In genomic region chr17:49957350-49957749, GRCh38 we compare ENCODE assay signal across 8 cellular contexts. TPM values are rescaled to one million over a fixed set of nuclear protein-coding genes. Genes with fewer than 3 reads are reported as not detected.
"Had no signal": no experiment of that assay in that cellular context is flagged by ENCODE, and none has a peak within 500 bp of the region (broad histone marks: within the 10 kb centered on the region; RNA-seq: fewer than 3 reads in every experiment).

No MANE protein-coding gene starts in this region.

- H3K27ac ChIP-seq: GM23248, HL-60 had no signal

- H3K4me3 ChIP-seq: GM23248 had no signal

- FAIRE-seq: H54 had no signal

- H3K4me1 Mint-ChIP-seq: IgD-negative memory B cell had no signal

- H3K36me3 Mint-ChIP-seq: IgD-negative memory B cell had no signal

- DNase-seq: GM23248, GOT3, H9, HCEC 1CT, KG1 had no signal

- H3K27ac Mint-ChIP-seq: H9, IgD-negative memory B cell had no signal

- H3K9me3 Mint-ChIP-seq: H9, IgD-negative memory B cell had no signal

- H3K4me3 Mint-ChIP-seq: H9, IgD-negative memory B cell had no signal

- H3K9ac ChIP-seq: GM23248 had no signal

- H2AFZ ChIP-seq: GM23248 had no signal

RNA-seq across cellular contexts. Expression of gene DLX4, which starts 11.6 kb away (rescaled TPM):
- total RNA-seq: GM23248 had no signal
- polyA plus RNA-seq: IgD-negative memory B cell had no signal

RNA-seq across cellular contexts. Expression of gene DLX3, which starts 37.7 kb away (rescaled TPM):
- polyA plus RNA-seq: IgD-negative memory B cell had no signal
